8 cellular contexts compared by ENCODE assay signal in the genomic region with DNA sequence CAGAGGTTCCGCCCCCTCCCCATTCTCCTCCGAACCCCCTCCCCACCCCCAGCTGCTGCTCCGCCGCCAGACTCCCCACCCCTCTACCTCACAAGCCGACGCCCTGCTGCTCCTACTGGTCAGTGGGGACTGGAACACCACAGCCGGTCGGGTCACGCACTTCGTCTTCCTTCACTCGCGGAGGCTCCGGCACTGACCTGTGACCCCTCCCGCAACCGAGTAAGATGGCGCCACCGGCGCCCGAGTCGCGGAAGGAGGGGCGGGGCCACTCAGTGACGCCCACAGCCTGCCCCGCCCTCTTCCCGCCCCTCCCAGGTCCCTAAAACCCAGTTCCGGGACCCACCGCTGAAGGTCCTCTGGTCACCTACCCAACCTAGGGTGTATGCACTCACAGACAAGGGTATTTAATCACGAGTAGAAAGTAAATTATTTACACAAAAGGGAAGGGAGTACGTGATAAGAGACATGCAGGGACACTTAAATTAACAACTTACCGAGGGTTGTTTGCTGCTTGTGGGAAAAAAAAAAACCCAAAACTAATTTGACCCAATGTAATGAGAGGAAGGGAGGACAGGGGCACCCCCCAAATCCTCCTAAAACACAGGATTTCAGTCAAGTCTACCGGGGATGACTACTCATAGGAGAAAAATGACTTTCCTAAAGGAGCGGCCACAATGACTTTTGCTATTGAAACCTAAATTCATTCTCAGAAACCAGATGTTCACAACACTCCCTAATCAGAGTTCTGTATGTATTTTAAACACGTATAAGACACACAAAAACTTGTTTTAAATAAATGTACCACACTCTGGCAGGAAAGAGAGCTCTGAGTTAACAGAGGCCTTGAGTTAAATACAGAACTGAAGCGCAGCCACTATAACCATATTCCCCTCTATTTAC. TPM values are rescaled to one million over a fixed set of nuclear protein-coding genes. Genes with fewer than 3 reads are reported as not detected.
DNase-seq lines count a peak whose midpoint lies in the region; FAIRE-seq lines count a peak whose summit lies in the region.

A gene with protein sequence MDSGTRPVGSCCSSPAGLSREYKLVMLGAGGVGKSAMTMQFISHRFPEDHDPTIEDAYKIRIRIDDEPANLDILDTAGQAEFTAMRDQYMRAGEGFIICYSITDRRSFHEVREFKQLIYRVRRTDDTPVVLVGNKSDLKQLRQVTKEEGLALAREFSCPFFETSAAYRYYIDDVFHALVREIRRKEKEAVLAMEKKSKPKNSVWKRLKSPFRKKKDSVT (minus strand): TSS at position 194 of the 900 bp plus-strand sequence. CDS start 588 bp downstream, outside the sequence.

- peak; percentile 87 for DNase-seq in ELR (ENCODE audit: low read depth)
- DNase-seq in GOT3 (lab: John Stamatoyannopoulos, UW): peak; percentile 36
- DNase-seq in LoVo (ENCODE audit: low spot score): peak; percentile 88
- no peak for DNase-seq in SK-N-MC (ENCODE audit: low read depth, low spot score)
- peak; percentile 84 for DNase-seq in activated naive CD4-positive, alpha-beta T cell treated with Interleukin-2 at 50 U/mL for 16 hours
- DNase-seq in frontal cortex (ENCODE audit: low spot score in 2 of 2): peak; percentile 58 to 77

- H3K9me3 ChIP-seq in SK-N-MC (ENCODE audit: low read depth, low read length) (no peaks in the 10 kb centered on the region), neuron (ENCODE audit: low read length) (no peaks in the 10 kb centered on the region), subcutaneous abdominal adipose tissue (ENCODE audit: control insufficient read depth in 5 of 5, low read length in 5 of 5) (no peaks in the 10 kb centered on the region)

- H3K27ac ChIP-seq in SK-N-MC: peak within 1 kb of the TSS; percentile 79
- H3K27ac ChIP-seq in subcutaneous abdominal adipose tissue (ENCODE audit: low read depth, low read length): peak within 1 kb of the TSS; percentile 84

- peak within 1 kb of the TSS; percentile 91 for H3K4me3 ChIP-seq in SK-N-MC
- H3K4me3 ChIP-seq in neuron (ENCODE audit: low read length): peak within 1 kb of the TSS; percentile 68
- peak within 1 kb of the TSS; percentile 64 to 90 (median 80) for H3K4me3 ChIP-seq in subcutaneous abdominal adipose tissue (ENCODE audit: low read depth in 1 of 5, low read length in 5 of 5)

- peaks cover 41% of the 10 kb centered on the region for H3K4me1 ChIP-seq in neuron (ENCODE audit: insufficient read depth, low read length)
- H3K4me1 ChIP-seq in subcutaneous abdominal adipose tissue (ENCODE audit: control insufficient read depth in 5 of 5, insufficient read depth in 5 of 5, low read length in 5 of 5): peaks cover 0 to 23% (median 16%) of the 10 kb centered on the region in 5 donors

- H3K36me3 ChIP-seq in SK-N-MC (ENCODE audit: insufficient read depth, low read length): peaks cover 68% of the 10 kb centered on the region
- H3K36me3 ChIP-seq in neuron (ENCODE audit: insufficient read depth, low read length): peaks cover 68% of the 10 kb centered on the region
- peaks cover 30 to 60% (median 50%) of the 10 kb centered on the region in 5 donors for H3K36me3 ChIP-seq in subcutaneous abdominal adipose tissue (ENCODE audit: control insufficient read depth in 5 of 5, insufficient read depth in 5 of 5, low read length in 5 of 5)

- H3K9ac ChIP-seq in SK-N-MC (ENCODE audit: insufficient read length): peak within 1 kb of the TSS; percentile 77
- peak within 1 kb of the TSS in 4 of 5 donors; percentile 62 to 79 (median 78) for H3K9ac ChIP-seq in subcutaneous abdominal adipose tissue (ENCODE audit: low read length in 5 of 5)

- H3K27me3 ChIP-seq in neuron (ENCODE audit: insufficient read depth, low read length) (no peaks in the 10 kb centered on the region), subcutaneous abdominal adipose tissue (ENCODE audit: control insufficient read depth in 5 of 5, insufficient read depth in 4 of 5, low read length in 5 of 5) (no peaks in the 10 kb centered on the region)

- no peak within 1 kb of the TSS for H2AFZ ChIP-seq in neuron (ENCODE audit: low read depth, low read length)

- FAIRE-seq in frontal cortex (lab: Jason Lieb, UNC): no peak

RNA-seq across cellular contexts. Expression of the gene that starts here (rescaled TPM):
- 33.8 TPM for total RNA-seq in frontal cortex
